Comparison of ENCODE assay signal across 8 cellular contexts in genomic region chrX:129540725-129541184, GRCh38. TPM values are rescaled to one million over a fixed set of nuclear protein-coding genes. Genes with fewer than 3 reads are reported as not detected.
DNase-seq lines count a peak whose midpoint lies in the region; ATAC-seq and TF ChIP-seq lines count a peak whose summit lies in the region.

No MANE protein-coding gene starts in this region.

- no peaks in the 10 kb centered on the region for H3K36me3 Mint-ChIP-seq in IgD-negative memory B cell
- no peaks in the 10 kb centered on the region for H3K36me3 Mint-ChIP-seq in activated T-helper 2 cell treated with anti-CD3 and anti-CD28 coated beads, Interferon-gamma antibody, Interleukin-2, Interleukin-4, amounts not matched to agents 10 μg/mL and 5 μg/mL and 100 μg/mL, durations not matched to agents 14 hours and 24 hours and 36 hours (ENCODE audit: low read depth)

- H3K27ac ChIP-seq in left ventricle myocardium inferior (replicated peaks) (peak overlapping the region; percentile 82), gastrocnemius medialis (peak overlapping the region; percentile 89 to 93 (median 91))

- H3K4me1 ChIP-seq in left ventricle myocardium inferior, result peaks cover 14% of the 10 kb centered on the region
- H3K4me1 ChIP-seq in gastrocnemius medialis, result peaks cover 6 to 21% of the 10 kb centered on the region in 2 donors

- H3K27ac Mint-ChIP-seq in IgD-negative memory B cell, result no peak overlapping the region
- H3K27ac Mint-ChIP-seq in activated T-helper 2 cell treated with anti-CD3 and anti-CD28 coated beads, Interferon-gamma antibody, Interleukin-2, Interleukin-4, amounts not matched to agents 10 μg/mL and 5 μg/mL and 100 μg/mL, durations not matched to agents 14 hours and 24 hours and 36 hours, result no peak overlapping the region

- ATAC-seq in GM19351 (IDR thresholded peaks at IDR 0.05; ENCODE audit: unreplicated experiment) (peak; percentile 15), gastrocnemius medialis (peak; percentile 67 to 70), GM21576 (IDR thresholded peaks at IDR 0.05; ENCODE audit: unreplicated experiment) (no peak)

- no peaks in the 10 kb centered on the region for H3K27me3 ChIP-seq in left ventricle myocardium inferior (ENCODE audit: low read depth)
- H3K27me3 ChIP-seq in gastrocnemius medialis, result no peaks in the 10 kb centered on the region

- no peaks in the 10 kb centered on the region for H3K9me3 Mint-ChIP-seq in IgD-negative memory B cell
- H3K9me3 Mint-ChIP-seq in activated T-helper 2 cell treated with anti-CD3 and anti-CD28 coated beads, Interferon-gamma antibody, Interleukin-2, Interleukin-4, amounts not matched to agents 10 μg/mL and 5 μg/mL and 100 μg/mL, durations not matched to agents 14 hours and 24 hours and 36 hours, result no peaks in the 10 kb centered on the region

- H3K4me3 ChIP-seq in left ventricle myocardium inferior (peak overlapping the region; percentile 74), gastrocnemius medialis (peak overlapping the region; percentile 68 to 87 (median 75))

- no peaks in the 10 kb centered on the region for H3K27me3 Mint-ChIP-seq in IgD-negative memory B cell
- peaks cover 9% of the 10 kb centered on the region for H3K27me3 Mint-ChIP-seq in activated T-helper 2 cell treated with anti-CD3 and anti-CD28 coated beads, Interferon-gamma antibody, Interleukin-2, Interleukin-4, amounts not matched to agents 10 μg/mL and 5 μg/mL and 100 μg/mL, durations not matched to agents 14 hours and 24 hours and 36 hours (ENCODE audit: low read depth)

- H3K9me3 ChIP-seq in left ventricle myocardium inferior (replicated peaks), result no peaks in the 10 kb centered on the region
- no peaks in the 10 kb centered on the region for H3K9me3 ChIP-seq in gastrocnemius medialis

- H3K36me3 ChIP-seq in left ventricle myocardium inferior (no peaks in the 10 kb centered on the region), gastrocnemius medialis (no peaks in the 10 kb centered on the region)

- in situ Hi-C loops in gastrocnemius medialis (cut with MboI; ENCODE audit: low sequenced_read_pairs in 4 of 4), result no loop called here

- TF ChIP-seq CTCF in left ventricle myocardium inferior (IDR thresholded peaks at IDR 0.05; ENCODE audit: borderline replicate concordance) (no peak), gastrocnemius medialis (IDR thresholded peaks at IDR 0.05 in 4 of 5, conservative IDR thresholded peaks at IDR 0.05 in 1 of 5) (no peak)

- peaks cover 0 to 2% (median 2%) of the 10 kb centered on the region in 3 donors for H3K4me1 Mint-ChIP-seq in IgD-negative memory B cell
- H3K4me1 Mint-ChIP-seq in activated T-helper 2 cell treated with anti-CD3 and anti-CD28 coated beads, Interferon-gamma antibody, Interleukin-2, Interleukin-4, amounts not matched to agents 10 μg/mL and 5 μg/mL and 100 μg/mL, durations not matched to agents 14 hours and 24 hours and 36 hours (ENCODE audit: low read depth), result peaks cover 5% of the 10 kb centered on the region

- peak in 1 of 2 donors; percentile 12 for TF ChIP-seq POLR2A in gastrocnemius medialis (IDR thresholded peaks at IDR 0.05)

- peak overlapping the region; percentile 34 to 66 (median 62) for H3K4me3 Mint-ChIP-seq in IgD-negative memory B cell
- H3K4me3 Mint-ChIP-seq in activated T-helper 2 cell treated with anti-CD3 and anti-CD28 coated beads, Interferon-gamma antibody, Interleukin-2, Interleukin-4, amounts not matched to agents 10 μg/mL and 5 μg/mL and 100 μg/mL, durations not matched to agents 14 hours and 24 hours and 36 hours (ENCODE audit: low read depth), result peak overlapping the region; percentile 49

- intact Hi-C loops in activated T-helper 2 cell treated with anti-CD3 and anti-CD28 coated beads, Interferon-gamma antibody, Interleukin-2, Interleukin-4, amounts not matched to agents 10 μg/mL and 5 μg/mL and 100 μg/mL, durations not matched to agents 14 hours and 24 hours and 36 hours (cut with micrococcal nuclease), result no loop called here
- intact Hi-C loops in left ventricle myocardium inferior (cut with micrococcal nuclease), result no loop called here
- intact Hi-C loops in gastrocnemius medialis (cut with DNase I; ENCODE audit: low total_unique reads), result loop anchor here (2.0 kb wide), 1 partner anchor 18 kb away; the partner anchor contains the start of gene SMARCA1

- DNase-seq in AG20443 (ENCODE audit: low spot score) (peak; percentile 14), left ventricle myocardium inferior (peak; percentile 13), gastrocnemius medialis (peak; percentile 16 to 35)
- no peak for DNase-seq in activated T-helper 2 cell treated with anti-CD3 and anti-CD28 coated beads, Interferon-gamma antibody, Interleukin-2, Interleukin-4, amounts not matched to agents 10 μg/mL and 5 μg/mL and 100 μg/mL, durations not matched to agents 14 hours and 24 hours and 36 hours (ENCODE audit: low spot score)
- DNase-seq in stimulated activated CD4-positive, alpha-beta T cell treated with anti-CD3 and anti-CD28 coated beads, Interleukin-1b, Interleukin-23, amount 100 ng/mL, for 48 hours, result no peak

RNA-seq across cellular contexts. Expression of gene OCRL, which starts 0.7 kb away (rescaled TPM):
- polyA plus RNA-seq in IgD-negative memory B cell, result 0.85 TPM
- total RNA-seq in activated T-helper 2 cell treated with anti-CD3 and anti-CD28 coated beads, Interferon-gamma antibody, Interleukin-2, Interleukin-4, amounts not matched to agents 10 μg/mL and 5 μg/mL and 100 μg/mL, durations not matched to agents 14 hours and 24 hours and 36 hours, result 3.7 TPM in 2 replicates
- 10.2 TPM for total RNA-seq in left ventricle myocardium inferior
- 10 to 100 TPM in 2 of 4 donors, 1 to 10 TPM in 2; 6.7 to 10.8 (median 8.6) TPM for total RNA-seq in gastrocnemius medialis

RNA-seq across cellular contexts. Expression of gene SMARCA1, which starts 17.5 kb away (rescaled TPM):
- polyA plus RNA-seq in IgD-negative memory B cell, result not detected
- total RNA-seq in activated T-helper 2 cell treated with anti-CD3 and anti-CD28 coated beads, Interferon-gamma antibody, Interleukin-2, Interleukin-4, amounts not matched to agents 10 μg/mL and 5 μg/mL and 100 μg/mL, durations not matched to agents 14 hours and 24 hours and 36 hours, result 0.18 and 0.34 TPM in 2 replicates
- total RNA-seq in left ventricle myocardium inferior (31.3 TPM), gastrocnemius medialis (10 to 100 TPM; 11.6 to 16.7 (median 15.9) TPM)

Comparison
In these comparisons a context has a peak if more than half of its experiments do, and no peak if none do; other contexts are left out.
1. DNase-seq: peak in AG20443 (single experiment), left ventricle myocardium inferior (single experiment) and gastrocnemius medialis (2 of 2); none in activated T-helper 2 cell treated with anti-CD3 and anti-CD28 coated beads, Interferon-gamma antibody, Interleukin-2, Interleukin-4, amounts not matched to agents 10 μg/mL and 5 μg/mL and 100 μg/mL, durations not matched to agents 14 hours and 24 hours and 36 hours (single experiment) and stimulated activated CD4-positive, alpha-beta T cell treated with anti-CD3 and anti-CD28 coated beads, Interleukin-1b, Interleukin-23, amount 100 ng/mL, for 48 hours (single experiment).